ENCODE assay signal across 16 cellular contexts in genomic region chr1:45400049-45400448, GRCh38. TPM values are rescaled to one million over a fixed set of nuclear protein-coding genes. Genes with fewer than 3 reads are reported as not detected.
DNase-seq lines count a peak whose midpoint lies in the region; ATAC-seq, FAIRE-seq and TF ChIP-seq lines count a peak whose summit lies in the region.
"Had no signal": no experiment of that assay in that cellular context is flagged by ENCODE, and none has a peak within 500 bp of the region (broad histone marks: within the 10 kb centered on the region; RNA-seq: fewer than 3 reads in every experiment).

No MANE protein-coding gene starts in this region.

- peak in 1 of 2 experiments; percentile 7 for DNase-seq in H1 (ENCODE audit: low read depth in 1 of 2, low spot score in 2 of 2)
- peak; percentile 70 for DNase-seq in islet precursor cell
- no peak for DNase-seq in Ammon's horn (ENCODE audit: low spot score)
- no peak for DNase-seq in tibial artery
- DNase-seq: CD8-positive, alpha-beta memory T cell; MG63; NCI-H1092 treated with DMSO at 0.1 percent for 48 hours; NCI-H1694; NCI-H69 had no signal

- TF ChIP-seq POLR2A in H1 (IDR thresholded peaks at IDR 0.05; ENCODE audit: control extremely low read depth in 1 of 2, low read depth in 2 of 2, low read length in 2 of 2): no peak

- H3K36me3 Mint-ChIP-seq in IgD-negative memory B cell: peaks cover 3% of the 10 kb centered on the region
- H3K36me3 Mint-ChIP-seq in activated T-helper 17 cell treated with anti-CD3 and anti-CD28 coated beads, Interleukin-2, amount 50 U/mL, for 72 hours (ENCODE audit: low read depth): no peaks in the 10 kb centered on the region

- H3K4me1 ChIP-seq in H1 (replicated peaks in 1 of 4; ENCODE audit: control insufficient read depth in 3 of 4, insufficient read depth in 4 of 4, low read length in 3 of 4) (no peaks in the 10 kb centered on the region; a peak in 2 of 7 replicates), tibial artery (no peaks in the 10 kb centered on the region)

- POLR2A ChIA-PET in H1 (lab: Charles Lee; ENCODE audit: partially characterized antibody): interaction anchor here (0.7 to 2.2 kb wide), 2 partner anchors 122 to 125 kb away, joined by 3 to 6 read pairs; partner anchors contain the start of gene PRDX1

- H2BK120ac ChIP-seq in H1 (replicated peaks; ENCODE audit: low read depth, low read length): no peak overlapping the region

- no peak overlapping the region for H2BK5ac ChIP-seq in H1 (ENCODE audit: low read depth, low read length)

- H3K79me1 ChIP-seq in H1 (ENCODE audit: low read depth, low read length): no peaks in the 10 kb centered on the region

- H2BK12ac ChIP-seq in H1 (ENCODE audit: low read depth, low read length): no peak overlapping the region

- H3K4me2 ChIP-seq in H1 (ENCODE audit: insufficient read depth in 1 of 2, low read depth in 2 of 2, low read length in 2 of 2): no peak overlapping the region
- H3K4me2 ChIP-seq: BLaER1 had no signal

- H2BK20ac ChIP-seq in H1 (ENCODE audit: low read length): no peak overlapping the region

- peak overlapping the region in 1 of 4 donors; percentile 12 for H3K4me3 Mint-ChIP-seq in IgD-negative memory B cell
- no peak overlapping the region for H3K4me3 Mint-ChIP-seq in activated T-helper 17 cell treated with anti-CD3 and anti-CD28 coated beads, Interleukin-2, amount 50 U/mL, for 72 hours
- H3K4me3 Mint-ChIP-seq: CD8-positive, alpha-beta memory T cell had no signal

- no peak overlapping the region for H4K5ac ChIP-seq in H1 (ENCODE audit: insufficient read length, low read depth, low read length)

- H3K4ac ChIP-seq in H1 (replicated peaks; ENCODE audit: insufficient read length, low read depth, low read length): no peak overlapping the region

- no peak overlapping the region for H2BK15ac ChIP-seq in H1 (ENCODE audit: low read length)

- H4K91ac ChIP-seq in H1 (replicated peaks; ENCODE audit: insufficient read length, low read length): no peak overlapping the region

- H3K14ac ChIP-seq in H1 (ENCODE audit: insufficient read length): no peak overlapping the region

- no peaks in the 10 kb centered on the region for H3K9me3 Mint-ChIP-seq in IgD-negative memory B cell
- no peaks in the 10 kb centered on the region for H3K9me3 Mint-ChIP-seq in activated T-helper 17 cell treated with anti-CD3 and anti-CD28 coated beads, Interleukin-2, amount 50 U/mL, for 72 hours
- H3K9me3 Mint-ChIP-seq: CD8-positive, alpha-beta memory T cell had no signal

- no peak for ATAC-seq in activated T-helper 17 cell treated with anti-CD3 and anti-CD28 coated beads, Interleukin-2, amount 50 U/mL, for 72 hours (replicated peaks)
- ATAC-seq in GM19452 (IDR thresholded peaks at IDR 0.05; ENCODE audit: unreplicated experiment): no peak
- ATAC-seq: Panc1, Right ventricle myocardium inferior had no signal

- H3K9ac ChIP-seq in H1 (replicated peaks in 1 of 4; ENCODE audit: extremely low read depth in 1 of 4, low read depth in 3 of 4, low read length in 3 of 4): no peak overlapping the region
- H3K9ac ChIP-seq: BLaER1 had no signal

- H3K79me2 ChIP-seq in H1 (ENCODE audit: control insufficient read depth in 1 of 2, insufficient read depth in 2 of 2, low read length in 2 of 2): no peaks in the 10 kb centered on the region

- no peak overlapping the region for H3K23ac ChIP-seq in H1 (ENCODE audit: insufficient read length)

- no peak for TF ChIP-seq RAD21 in H1 (IDR thresholded peaks at IDR 0.05 in 1 of 2, conservative IDR thresholded peaks at IDR 0.05 in 1 of 2; ENCODE audit: low read depth in 2 of 2, low read length in 2 of 2)

- 53% methylated on average over 3 of the region's 3 CpGs; no CpG with 5 or more reads in 1 of the 2 experiments for WGBS in H1 (ENCODE audit: extremely low coverage in 1 of 2, insufficient coverage in 1 of 2, insufficient read length in 1 of 2, insufficient replicate concordance in 2 of 2, low coverage in 1 of 2, low lambda C conversion rate in 2 of 2, missing lambda C conversion rate in 1 of 2), 2 experiments

- CTCF ChIA-PET in H1 (lab: Charles Lee; ENCODE audit: partially characterized antibody): interaction anchor here (1.0 to 1.6 kb wide), 4 partner anchors 12 to 93 kb away, joined by 3 to 4 read pairs (median 3); no protein-coding TSS in a partner anchor

- H3K4me1 Mint-ChIP-seq in IgD-negative memory B cell: peaks cover 29 to 44% (median 34%) of the 10 kb centered on the region in 3 donors
- peaks cover 2% of the 10 kb centered on the region for H3K4me1 Mint-ChIP-seq in activated T-helper 17 cell treated with anti-CD3 and anti-CD28 coated beads, Interleukin-2, amount 50 U/mL, for 72 hours

- TF ChIP-seq CTCF in H1 (IDR thresholded peaks at IDR 0.05; ENCODE audit: control extremely low read depth in 1 of 3, insufficient read depth in 1 of 3, low read depth in 1 of 3, low read length in 3 of 3) (no peak), tibial artery (IDR thresholded peaks at IDR 0.05) (no peak)

- TF ChIP-seq EP300 in H1 (IDR thresholded peaks at IDR 0.05; ENCODE audit: borderline replicate concordance in 1 of 2, low read depth in 2 of 2, low read length in 2 of 2): no peak

- no peak overlapping the region for H3K4me3 ChIP-seq in H1 (ENCODE audit: extremely low read depth in 1 of 4, insufficient read depth in 2 of 4, low read depth in 3 of 4, low read length in 4 of 4)
- no peak overlapping the region for H3K4me3 ChIP-seq in tibial artery
- H3K4me3 ChIP-seq: BLaER1, MG63, SK-N-MC had no signal

- H3K23me2 ChIP-seq in H1 (ENCODE audit: low read depth, low read length): no peaks in the 10 kb centered on the region

- no peak overlapping the region for H2AK5ac ChIP-seq in H1 (ENCODE audit: low read depth, low read length)

- no peaks in the 10 kb centered on the region for H4K20me1 ChIP-seq in H1 (replicated peaks in 1 of 2; ENCODE audit: control insufficient read depth in 1 of 2, insufficient read depth in 2 of 2, low read length in 2 of 2)
- H4K20me1 ChIP-seq: BLaER1 had no signal

- no peak overlapping the region for H3K18ac ChIP-seq in H1 (ENCODE audit: extremely low read depth, low read length)

- no peaks in the 10 kb centered on the region for H3K27me3 Mint-ChIP-seq in IgD-negative memory B cell
- H3K27me3 Mint-ChIP-seq in activated T-helper 17 cell treated with anti-CD3 and anti-CD28 coated beads, Interleukin-2, amount 50 U/mL, for 72 hours: no peaks in the 10 kb centered on the region
- H3K27me3 Mint-ChIP-seq: CD8-positive, alpha-beta memory T cell had no signal

- H2AFZ ChIP-seq in H1 (ENCODE audit: low read length): no peak overlapping the region

- H3K9me3 ChIP-seq in H1 (ENCODE audit: insufficient read depth in 2 of 2, low read depth in 1 of 2, low read length in 1 of 2) (no peaks in the 10 kb centered on the region), tibial artery (no peaks in the 10 kb centered on the region)
- H3K9me3 ChIP-seq: BLaER1, MG63 had no signal

- H3K27me3 ChIP-seq in H1 (replicated peaks in 1 of 4; ENCODE audit: control insufficient read depth in 3 of 4, extremely low read depth in 1 of 4, insufficient read depth in 3 of 4, low read length in 3 of 4): no peaks in the 10 kb centered on the region
- no peaks in the 10 kb centered on the region for H3K27me3 ChIP-seq in tibial artery
- H3K27me3 ChIP-seq: BLaER1, MG63 had no signal

- H3K27ac Mint-ChIP-seq in IgD-negative memory B cell: peak overlapping the region; percentile 6 to 25 (median 13)
- H3K27ac Mint-ChIP-seq in activated T-helper 17 cell treated with anti-CD3 and anti-CD28 coated beads, Interleukin-2, amount 50 U/mL, for 72 hours: no peak overlapping the region
- H3K27ac Mint-ChIP-seq: CD8-positive, alpha-beta memory T cell had no signal

- intact Hi-C loops in tibial artery (cut with DNase I; ENCODE audit: low total_unique reads): no loop called here

- FAIRE-seq in H1 (lab: Jason Lieb, UNC): peak; percentile 86

- H3K27ac ChIP-seq in H1 (ENCODE audit: low read depth, low read length) (no peak overlapping the region), tibial artery (no peak overlapping the region)
- H3K27ac ChIP-seq: BLaER1, SK-N-MC had no signal

- no peak overlapping the region for H3K56ac ChIP-seq in H1 (replicated peaks; ENCODE audit: insufficient read length, low read depth, low read length)

- H3K36me3 ChIP-seq in H1 (ENCODE audit: control insufficient read depth in 2 of 4, insufficient read depth in 4 of 4, low read length in 3 of 4) (no peaks in the 10 kb centered on the region), tibial artery (no peaks in the 10 kb centered on the region)
- H3K36me3 ChIP-seq: BLaER1, MG63 had no signal

- no peak overlapping the region for H4K8ac ChIP-seq in H1 (ENCODE audit: extremely low read depth, insufficient read depth, low read length)

TF ChIP-seq in H1, 55 proteins besides CTCF, POLR2A, EP300 and RAD21:
- TF ChIP-seq FOSL1 (IDR thresholded peaks at IDR 0.05; ENCODE audit: insufficient read depth, low read depth, low read length) (no peak), TEAD4 (IDR thresholded peaks at IDR 0.05; ENCODE audit: low read depth, low read length) (peak; percentile 72), CEBPB (IDR thresholded peaks at IDR 0.05; ENCODE audit: low read depth, low read length) (peak; percentile 81), RXRA (IDR thresholded peaks at IDR 0.05; ENCODE audit: insufficient read depth, low read depth, low read length) (no peak), SIRT6 (IDR thresholded peaks at IDR 0.05; ENCODE audit: low read length) (no peak)

RNA-seq across cellular contexts. Expression of gene MUTYH, which starts 59.8 kb away (rescaled TPM):
- polyA plus RNA-seq in IgD-negative memory B cell (21.1 TPM), H1 (2011; rRNA removed) (65.7 and 86.4 TPM in 2 replicates)
- 51.9 TPM in 2 replicates for total RNA-seq in H1 (2021; fragmentation: NEBNext Ultra II Directional; extraction: Animal tissue kit (Norgen Biotek cat#: 25700))
- 86.1 TPM for polyA plus RNA-seq in H1 (2011; cell fraction: cytosol; rRNA removed)
- polyA plus RNA-seq in H1 (2011; cell fraction: nucleus; rRNA removed): 179 TPM
- 35.6 to 60.4 TPM (median 53.2 TPM) in 4 replicates for polyA plus RNA-seq in H1 (2012, experiment 1 of 2)
- 49.5 TPM for polyA plus RNA-seq in H1 (2012, experiment 2 of 2)
- 36.0 TPM for polyA plus RNA-seq in H1 (2013, experiment 1 of 2)
- polyA plus RNA-seq in H1 (2013, experiment 2 of 2): 33.4 TPM
- 32.8 and 32.9 TPM in 2 replicates for polyA minus RNA-seq in H1 (2011; rRNA and poly(A)+ RNA removed)
- 29.2 TPM for polyA minus RNA-seq in H1 (2011; cell fraction: cytosol; rRNA and poly(A)+ RNA removed)
- polyA minus RNA-seq in H1 (2011; cell fraction: nucleus; rRNA and poly(A)+ RNA removed): 45.1 TPM
- 10 to 100 TPM; 23.5 to 35.4 TPM for total RNA-seq in activated T-helper 17 cell treated with anti-CD3 and anti-CD28 coated beads, Interleukin-2, amount 50 U/mL, for 72 hours
